In the genomic region with DNA sequence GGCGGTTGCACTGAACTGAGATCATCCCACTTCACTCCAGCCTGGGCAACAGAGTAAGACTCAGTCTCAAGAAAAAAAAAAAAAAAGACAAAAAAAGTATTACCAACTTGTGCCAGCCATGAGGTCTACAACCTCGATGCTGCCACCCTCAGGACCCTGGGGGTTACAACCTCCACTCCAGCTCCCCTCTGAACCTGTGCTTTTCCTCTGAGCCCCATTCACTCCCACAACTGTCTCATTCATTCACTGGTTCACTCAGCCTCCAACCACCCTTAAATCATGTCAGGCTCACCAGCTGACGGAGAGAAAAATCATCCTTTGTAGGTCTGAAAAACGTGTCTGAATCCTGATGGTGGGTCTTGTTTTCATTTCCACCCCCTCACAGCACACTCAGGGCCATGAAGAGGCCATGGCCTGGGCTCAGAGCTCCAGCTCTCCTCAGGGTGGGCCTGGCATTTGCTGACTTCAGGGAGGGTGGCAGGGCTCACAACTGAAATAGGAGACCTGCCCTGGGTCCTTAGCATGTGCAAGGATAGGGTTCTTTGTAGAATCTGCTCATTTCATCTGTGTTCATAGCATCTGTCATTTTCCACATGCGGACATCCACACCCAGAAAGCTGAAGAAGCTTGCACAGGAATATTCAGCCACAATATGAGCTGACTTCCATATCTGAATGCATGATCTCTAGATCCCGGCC, we compare ENCODE assay signal across 10 cellular contexts. TPM values are rescaled to one million over a fixed set of nuclear protein-coding genes. Genes with fewer than 3 reads are reported as not detected.
DNase-seq lines count a peak whose midpoint lies in the region; ATAC-seq and TF ChIP-seq lines count a peak whose summit lies in the region.
"Had no signal": no experiment of that assay in that cellular context is flagged by ENCODE, and none has a peak within 500 bp of the region (broad histone marks: within the 10 kb centered on the region; RNA-seq: fewer than 3 reads in every experiment).

No MANE protein-coding gene starts in this region.

- no peaks in the 10 kb centered on the region for H3K9me3 Mint-ChIP-seq in type B pancreatic cell

- H3K4me1 Mint-ChIP-seq in type B pancreatic cell (ENCODE audit: unreplicated experiment): peaks cover 16% of the 10 kb centered on the region

- TF ChIP-seq CTCF in cardiac muscle cell (IDR thresholded peaks at IDR 0.05; ENCODE audit: low read depth, low read length) (peak; percentile 23), coronary artery (IDR thresholded peaks at IDR 0.05) (no peak), type B pancreatic cell (conservative IDR thresholded peaks at IDR 0.05) (peak; percentile 50)

- no peaks in the 10 kb centered on the region for H3K36me3 Mint-ChIP-seq in type B pancreatic cell
- H3K36me3 Mint-ChIP-seq: brain had no signal

- H3K4me3 ChIP-seq in cardiac muscle cell: no peak overlapping the region
- H3K4me3 ChIP-seq in coronary artery: no peak overlapping the region
- H3K4me3 ChIP-seq: ovary had no signal

- H3K4me1 ChIP-seq in cardiac muscle cell (ENCODE audit: low read depth): peaks cover 4% of the 10 kb centered on the region

- H3K27me3 ChIP-seq in cardiac muscle cell: peaks cover 98% of the 10 kb centered on the region
- H3K27me3 ChIP-seq: ovary had no signal

- intact Hi-C loops in Right ventricle myocardium inferior (cut with DNase I): no loop called here

- H3K36me3 ChIP-seq in cardiac muscle cell: no peaks in the 10 kb centered on the region
- H3K36me3 ChIP-seq: ovary had no signal

- no peak for ATAC-seq in Right ventricle myocardium inferior
- ATAC-seq in GM18867 (IDR thresholded peaks at IDR 0.05; ENCODE audit: unreplicated experiment): no peak

- no peak overlapping the region for H3K4me3 Mint-ChIP-seq in type B pancreatic cell

- H3K27ac ChIP-seq in cardiac muscle cell (no peak overlapping the region), coronary artery (no peak overlapping the region)
- H3K27ac ChIP-seq: ovary had no signal

- peaks cover 97% of the 10 kb centered on the region for H3K27me3 Mint-ChIP-seq in type B pancreatic cell

- no peak for DNase-seq in cardiac muscle cell (ENCODE audit: low read depth in 1 of 2, low spot score in 1 of 2)
- DNase-seq in Right ventricle myocardium inferior (ENCODE audit: missing footprints): no peak
- DNase-seq in RPMI8226: peak; percentile 52
- peak; percentile 38 for DNase-seq in coronary artery (ENCODE audit: low spot score)
- DNase-seq in type B pancreatic cell (ENCODE audit: extremely low spot score, unreplicated experiment): peak; percentile 24
- DNase-seq in SK-N-DZ (ENCODE audit: low spot score): no peak
- DNase-seq in DMS79 (lab: John Stamatoyannopoulos, UW): no peak
- DNase-seq: ovary had no signal

- no peaks in the 10 kb centered on the region for H3K9me3 ChIP-seq in cardiac muscle cell (ENCODE audit: low read depth)
- H3K9me3 ChIP-seq: ovary had no signal

- no peak overlapping the region for H3K27ac Mint-ChIP-seq in type B pancreatic cell
- H3K27ac Mint-ChIP-seq: brain had no signal

RNA-seq across cellular contexts. Expression of a gene that starts 1.9 kb away (rescaled TPM):
- total RNA-seq in cardiac muscle cell (0.04 TPM in 1 of 2 replicates, not detected in the other), Right ventricle myocardium inferior (0.30 TPM), type B pancreatic cell (ENCODE audit: low replicate concordance) (0.48 and 8.2 TPM in 2 replicates)
- polyA plus RNA-seq in cardiac muscle cell: not detected in 2 replicates
- polyA plus RNA-seq in SK-N-DZ (2014; cell fraction: cytosol; rRNA removed): 0.40 and 0.60 TPM in 2 replicates
- 0.64 and 0.92 TPM in 2 replicates for polyA plus RNA-seq in SK-N-DZ (2014; cell fraction: nucleus; rRNA removed)

RNA-seq across cellular contexts. Expression of a gene that starts 20.1 kb away (rescaled TPM):
- total RNA-seq in cardiac muscle cell: not detected in 2 replicates
- not detected in 2 replicates for polyA plus RNA-seq in cardiac muscle cell
- 1.3 TPM for total RNA-seq in Right ventricle myocardium inferior
- total RNA-seq in type B pancreatic cell (ENCODE audit: low replicate concordance): 1.4 TPM in 1 of 2 replicates, not detected in the other
- 2.0 and 2.6 TPM in 2 replicates for polyA plus RNA-seq in SK-N-DZ (2014; cell fraction: cytosol; rRNA removed)
- 1.7 and 2.3 TPM in 2 replicates for polyA plus RNA-seq in SK-N-DZ (2014; cell fraction: nucleus; rRNA removed)

RNA-seq across cellular contexts. Expression of a gene that starts 39.0 kb away (rescaled TPM):
- total RNA-seq in cardiac muscle cell (not detected in 2 replicates), Right ventricle myocardium inferior (0.22 TPM), type B pancreatic cell (ENCODE audit: low replicate concordance) (0.53 and 2.1 TPM in 2 replicates)
- polyA plus RNA-seq in cardiac muscle cell: not detected in 2 replicates
- 0.17 and 0.23 TPM in 2 replicates for polyA plus RNA-seq in SK-N-DZ (2014; cell fraction: cytosol; rRNA removed)
- not detected in 2 replicates for polyA plus RNA-seq in SK-N-DZ (2014; cell fraction: nucleus; rRNA removed)

Comparison
In these comparisons a context has a peak if more than half of its experiments do, and no peak if none do; other contexts are left out.
1. DNase-seq: peak in RPMI8226 (single experiment), coronary artery (single experiment) and type B pancreatic cell (single experiment); none in cardiac muscle cell (0 of 2), Right ventricle myocardium inferior (single experiment), SK-N-DZ (single experiment) and DMS79 (single experiment).